In the genomic region with DNA sequence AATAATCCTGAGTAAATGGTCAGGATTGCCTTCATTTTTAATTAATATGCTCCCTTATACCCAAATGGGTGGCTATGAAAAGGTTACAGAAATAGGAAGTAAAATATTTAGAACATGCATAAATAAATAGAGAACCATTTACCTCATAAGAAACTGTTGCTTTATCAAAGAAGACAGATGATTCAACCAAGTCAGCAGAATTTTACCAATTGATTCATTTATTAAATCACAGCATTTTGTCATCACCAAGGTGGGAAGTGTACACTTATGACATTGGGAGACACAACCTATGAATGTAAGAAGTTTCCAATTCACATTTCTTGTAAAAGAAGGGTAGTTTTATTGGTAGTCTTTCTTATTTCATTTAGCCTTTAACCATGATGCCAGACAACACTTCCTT, we compare ENCODE assay signal across 26 cellular contexts.
"Had no signal": no experiment of that assay in that cellular context is flagged by ENCODE, and none has a peak within 500 bp of the region (broad histone marks: within the 10 kb centered on the region; RNA-seq: fewer than 3 reads in every experiment).

No MANE protein-coding gene starts in this region.

- H3K36me3 Mint-ChIP-seq: mesothelial cell of epicardium, naive B cell had no signal

- ATAC-seq: effector memory CD8-positive, alpha-beta T cell; esophagus mucosa; gastrocnemius medialis; heart right ventricle; left cardiac atrium; left lung; left ventricle myocardium superior; lower lobe of right lung; mucosa of descending colon had no signal

- H3K4me3 ChIP-seq: colonic mucosa, esophagus squamous epithelium, gastrocnemius medialis, heart right ventricle, left lung, lower lobe of right lung, mucosa of descending colon had no signal

- H3K27ac ChIP-seq: colonic mucosa, epithelial cell of prostate, esophagus squamous epithelium, gastrocnemius medialis, heart right ventricle, left lung, lower lobe of right lung had no signal

- H3K9me3 ChIP-seq: colonic mucosa, esophagus squamous epithelium, gastrocnemius medialis, heart right ventricle, left lung, lower lobe of right lung had no signal

- H3K4me3 Mint-ChIP-seq: dendritic cell treated with granulocyte-macrophage colony-stimulating factor and Interleukin-4, amounts not matched to agents 40 ng/mL and 50 ng/mL, for 4 days; effector memory CD8-positive, alpha-beta T cell; endodermal cell; mesothelial cell of epicardium; naive B cell had no signal

- H3K36me3 ChIP-seq: colonic mucosa, esophagus squamous epithelium, gastrocnemius medialis, heart right ventricle, left lung, lower lobe of right lung had no signal

- FAIRE-seq: endometrium, islet of Langerhans, keratinocyte had no signal

- DNase-seq: colonic mucosa; cortex of kidney; effector CD8-positive, alpha-beta T cell; effector memory CD8-positive, alpha-beta T cell; endodermal cell; erythroblast; esophagus squamous epithelium; foreskin fibroblast; foreskin melanocyte; gastrocnemius medialis; heart right ventricle; hippocampal formation; left cardiac atrium; left lung; left ventricle myocardium superior; lower lobe of right lung; mesenchymal stem cell; mucosa of descending colon; naive B cell had no signal

- H3K27me3 Mint-ChIP-seq: dendritic cell treated with granulocyte-macrophage colony-stimulating factor and Interleukin-4, amounts not matched to agents 40 ng/mL and 50 ng/mL, for 4 days; effector memory CD8-positive, alpha-beta T cell; naive B cell had no signal

- H3K27me3 ChIP-seq: colonic mucosa, esophagus squamous epithelium, gastrocnemius medialis, heart right ventricle, left lung had no signal

- H3K4me1 ChIP-seq: colonic mucosa, esophagus squamous epithelium, gastrocnemius medialis, heart right ventricle, left lung, lower lobe of right lung had no signal

- H3K9me3 Mint-ChIP-seq: dendritic cell treated with granulocyte-macrophage colony-stimulating factor and Interleukin-4, amounts not matched to agents 40 ng/mL and 50 ng/mL, for 4 days; endodermal cell; mesothelial cell of epicardium had no signal

- H3K27ac Mint-ChIP-seq: dendritic cell treated with granulocyte-macrophage colony-stimulating factor and Interleukin-4, amounts not matched to agents 40 ng/mL and 50 ng/mL, for 4 days; effector memory CD8-positive, alpha-beta T cell; endodermal cell; mesothelial cell of epicardium; naive B cell had no signal

- H3K4me1 Mint-ChIP-seq: endodermal cell, naive B cell had no signal
